In the genomic region with DNA sequence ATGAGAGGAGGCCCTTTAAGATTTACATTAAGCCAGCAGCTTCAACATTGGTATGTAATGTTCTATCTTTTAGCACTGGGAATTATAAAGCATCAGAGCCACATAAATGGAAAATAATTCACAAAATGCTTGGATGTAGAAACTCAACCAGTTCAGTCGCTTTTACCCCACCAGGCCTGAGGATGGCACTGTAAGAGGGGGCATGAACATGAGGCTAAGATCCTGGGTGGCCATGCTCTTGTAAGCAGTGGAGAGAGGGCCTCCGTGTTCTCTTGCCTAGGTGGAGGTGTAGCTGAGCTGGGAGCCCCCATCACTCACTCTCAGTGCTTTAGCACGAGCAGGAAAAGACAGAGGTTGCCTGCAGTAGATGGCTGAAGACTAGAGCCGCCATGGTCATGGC, we compare ENCODE assay signal across 14 cellular contexts.
DNase-seq lines count a peak whose midpoint lies in the region; FAIRE-seq and TF ChIP-seq lines count a peak whose summit lies in the region.
"Had no signal": no experiment of that assay in that cellular context is flagged by ENCODE, and none has a peak within 500 bp of the region (broad histone marks: within the 10 kb centered on the region; RNA-seq: fewer than 3 reads in every experiment).

No MANE protein-coding gene starts in this region.

- H3K27ac ChIP-seq in caudate nucleus (ENCODE audit: low read depth, low read length) (peak overlapping the region; percentile 22), neutrophil (peak overlapping the region; percentile 78)
- H3K27ac ChIP-seq: gastrocnemius medialis had no signal

- H3K27me3 ChIP-seq in MG63 (no peaks in the 10 kb centered on the region), neutrophil (no peaks in the 10 kb centered on the region)
- H3K27me3 ChIP-seq: gastrocnemius medialis had no signal

- H3K9me3 ChIP-seq in MG63 (peaks cover 6% of the 10 kb centered on the region), neutrophil (no peaks in the 10 kb centered on the region)
- H3K9me3 ChIP-seq: gastrocnemius medialis had no signal

- TF ChIP-seq CTCF in neutrophil (IDR thresholded peaks at IDR 0.05) (no peak), D721Med (IDR thresholded peaks at IDR 0.05; ENCODE audit: insufficient read depth, missing control alignments) (no peak)

- H3K4me3 ChIP-seq in MG63 (no peak overlapping the region), neutrophil (ENCODE audit: low read depth in 1 of 2, low read length in 1 of 2) (no peak overlapping the region)
- H3K4me3 ChIP-seq: gastrocnemius medialis, GM12878 had no signal

- H3K4me1 ChIP-seq in neutrophil (ENCODE audit: control insufficient read depth in 1 of 2, insufficient read depth in 1 of 2, low read depth in 1 of 2, low read length in 1 of 2): peaks cover 19 to 39% of the 10 kb centered on the region in 2 experiments
- H3K4me1 ChIP-seq: gastrocnemius medialis had no signal

- no peak for FAIRE-seq in D721Med (lab: Jason Lieb, UNC)
- FAIRE-seq: GM12878, RCC 7860 had no signal

- DNase-seq in EL (peak; percentile 28), MG63 (peak; percentile 4), caudate nucleus (lab: John Stamatoyannopoulos, UW) (no peak), D721Med (ENCODE audit: insufficient read length, low spot score) (no peak), cerebellar nuclear complex (lab: John Stamatoyannopoulos, UW) (no peak), globus pallidus (ENCODE audit: low spot score) (no peak)
- DNase-seq: activated CD4-positive, alpha-beta memory T cell treated with anti-CD3 and anti-CD28 coated beads for 36 hours; activated naive CD4-positive, alpha-beta T cell; gastrocnemius medialis; naive thymus-derived CD4-positive, alpha-beta T cell; NCI-H2227 treated with DMSO at 0.1 percent for 48 hours had no signal

- no peaks in the 10 kb centered on the region; the same call in 1 of the 2 replicates for H3K36me3 ChIP-seq in MG63
- H3K36me3 ChIP-seq in neutrophil: no peaks in the 10 kb centered on the region
- H3K36me3 ChIP-seq: gastrocnemius medialis had no signal

Comparison
In these comparisons a context has a peak if more than half of its experiments do, and no peak if none do; other contexts are left out.
1. DNase-seq: peak in EL (single experiment) and MG63 (single experiment); none in caudate nucleus (0 of 61), D721Med (single experiment), cerebellar nuclear complex (0 of 2) and globus pallidus (single experiment).